10 cellular contexts compared by ENCODE assay signal in genomic region chr1:96559707-96560588, GRCh38.
A peak's percentile ranks its signal among the peaks of the same experiment; 100 is the strongest.
DNase-seq lines count a peak whose midpoint lies in the region; ATAC-seq and TF ChIP-seq lines count a peak whose summit lies in the region.
"Had no signal": no experiment of that assay in that cellular context is flagged by ENCODE, and none has a peak within 500 bp of the region (broad histone marks: within the 10 kb centered on the region; RNA-seq: fewer than 3 reads in every experiment).

No MANE protein-coding gene starts in this region.

- H3K27me3 ChIP-seq in IMR-90 (ENCODE audit: control insufficient read depth, insufficient read depth, low read length) (no peaks in the 10 kb centered on the region), BE2C (no peaks in the 10 kb centered on the region)
- no peaks in the 10 kb centered on the region for H3K27me3 ChIP-seq in CD8-positive, alpha-beta T cell (ENCODE audit: insufficient read depth, low read length)

- H2AK5ac ChIP-seq in IMR-90 (ENCODE audit: low read depth, low read length), result no peak overlapping the region

- H3K9me1 ChIP-seq in IMR-90 (ENCODE audit: insufficient read depth, low read length), result no peaks in the 10 kb centered on the region

- dilution Hi-C loops in IMR-90 (cut with HindIII; ENCODE audit: low sequenced_read_pairs, unreplicated experiment), result no loop called here

- no peak overlapping the region; the same call in 1 of the 2 replicates for H3K56ac ChIP-seq in IMR-90 (ENCODE audit: extremely low read depth, insufficient read depth, low read length)

- DNase-seq in AG04449 (ENCODE audit: low read depth, low spot score), result peak; percentile 90
- DNase-seq in IMR-90, result peak; percentile 99
- peak; percentile 83 for DNase-seq in MCF 10A (ENCODE audit: unreplicated experiment)
- DNase-seq in left kidney (ENCODE audit: low read depth, low spot score), result peak; percentile 59
- no peak for DNase-seq in SW 1271 (lab: John Stamatoyannopoulos, UW)
- DNase-seq in CD8-positive, alpha-beta T cell, result no peak
- no peak for DNase-seq in BE2C
- DNase-seq: foreskin melanocyte had no signal

- WGBS in IMR-90 (ENCODE audit: extremely low coverage in 2 of 2, insufficient read length in 1 of 2), 2 experiments, result 4% methylated on average over 3 of the region's 4 CpGs; no CpG with 5 or more reads in 1 of the 2 experiments

- no peak overlapping the region for H3K23ac ChIP-seq in IMR-90 (ENCODE audit: low read depth, low read length)

- H3K36me3 ChIP-seq in IMR-90 (ENCODE audit: control insufficient read depth, insufficient read depth, low read length), result no peaks in the 10 kb centered on the region
- no peaks in the 10 kb centered on the region for H3K36me3 ChIP-seq in CD8-positive, alpha-beta T cell (ENCODE audit: insufficient read depth, low read length)
- H3K36me3 ChIP-seq in BE2C, result no peaks in the 10 kb centered on the region

- no peak overlapping the region for H4K5ac ChIP-seq in IMR-90 (ENCODE audit: low read depth, low read length)

- H3K27me3 Mint-ChIP-seq in MCF 10A (ENCODE audit: insufficient read depth, unreplicated experiment), result no peaks in the 10 kb centered on the region
- H3K27me3 Mint-ChIP-seq in CD8-positive, alpha-beta T cell (ENCODE audit: low read depth), result peaks cover 7% of the 10 kb centered on the region

- intact Hi-C loops in IMR-90 (cut with micrococcal nuclease) (loop anchor here (10.0 kb wide), 1 partner anchor 165 kb away; the partner anchor contains the start of gene PTBP2), MCF 10A (cut with micrococcal nuclease) (loop anchor here (1.0 to 10.0 kb wide), 4 partner anchors 144 to 325 kb away; no protein-coding TSS in a partner anchor)
- intact Hi-C loops in CD8-positive, alpha-beta T cell (cut with DNase I, micrococcal nuclease), result no loop called here

- no peak overlapping the region for H4K91ac ChIP-seq in IMR-90 (ENCODE audit: insufficient read depth, low read depth, low read length)

- H3K27ac Mint-ChIP-seq in MCF 10A (ENCODE audit: low read depth, unreplicated experiment), result peak overlapping the region; percentile 92
- no peak overlapping the region for H3K27ac Mint-ChIP-seq in CD8-positive, alpha-beta T cell

- H2BK20ac ChIP-seq in IMR-90 (ENCODE audit: low read depth, low read length), result peak overlapping the region; percentile 88

- peak overlapping the region; percentile 71; the same call in 1 of the 2 replicates for H3K18ac ChIP-seq in IMR-90 (ENCODE audit: low read depth, low read length)

- no peaks in the 10 kb centered on the region for H3K79me1 ChIP-seq in IMR-90 (ENCODE audit: low read depth in 1 of 2, low read length in 2 of 2)

- peak overlapping the region; percentile 87 for H2BK5ac ChIP-seq in IMR-90 (ENCODE audit: low read depth, low read length, poor library complexity, severe bottlenecking)

- TF ChIP-seq POLR2A in IMR-90 (IDR thresholded peaks at IDR 0.05; ENCODE audit: low read depth, low read length), result no peak

- CTCF ChIA-PET in AG04449 (lab: Yijun Ruan, JAX), result no interaction called here
- CTCF ChIA-PET in IMR-90 (lab: Yijun Ruan, JAX), result interaction anchor here (0.7 to 0.9 kb wide), 3 partner anchors 38 to 491 kb away, joined by 3 to 5 read pairs (median 3); no protein-coding TSS in a partner anchor
- CTCF ChIA-PET in MCF 10A (lab: Yijun Ruan, JAX), result interaction anchor here (0.6 to 1.1 kb wide), 2 partner anchors 264 to 1270 kb away, joined by 3 read pairs; no protein-coding TSS in a partner anchor
- CTCF ChIA-PET in CD8-positive, alpha-beta T cell (lab: Charles Lee), result no interaction called here

- in situ Hi-C loops in IMR-90 (cut with MboI; ENCODE audit: low sequenced_read_pairs), result loop anchor here (10.0 kb wide), 1 partner anchor 1485 kb away; no protein-coding TSS in a partner anchor

- peak overlapping the region; percentile 51 for H3K4me3 Mint-ChIP-seq in MCF 10A (ENCODE audit: unreplicated experiment)
- H3K4me3 Mint-ChIP-seq in CD8-positive, alpha-beta T cell, result no peak overlapping the region

- H3K4me1 ChIP-seq in IMR-90 (ENCODE audit: control insufficient read depth, insufficient read depth, low read length) (peaks cover 3% of the 10 kb centered on the region; the same call in 1 of the 2 replicates), BE2C (no peaks in the 10 kb centered on the region)
- H3K4me1 ChIP-seq in CD8-positive, alpha-beta T cell (ENCODE audit: insufficient read depth, low read length), result no peaks in the 10 kb centered on the region

- no peaks in the 10 kb centered on the region; the same call in 1 of the 2 replicates for H3K9me3 ChIP-seq in IMR-90 (ENCODE audit: control insufficient read depth, insufficient read depth, low read length)
- H3K9me3 ChIP-seq in CD8-positive, alpha-beta T cell (ENCODE audit: low read length), result no peaks in the 10 kb centered on the region
- H3K9me3 ChIP-seq in BE2C, result no peaks in the 10 kb centered on the region

- no peaks in the 10 kb centered on the region for H3K9me3 Mint-ChIP-seq in MCF 10A (ENCODE audit: unreplicated experiment)
- H3K9me3 Mint-ChIP-seq in CD8-positive, alpha-beta T cell, result peaks cover 4% of the 10 kb centered on the region

- no peaks in the 10 kb centered on the region for H4K20me1 ChIP-seq in IMR-90 (ENCODE audit: insufficient read depth, low read length)

- H3K4me1 Mint-ChIP-seq in MCF 10A (ENCODE audit: insufficient read depth, unreplicated experiment), result peaks cover 17% of the 10 kb centered on the region
- H3K4me1 Mint-ChIP-seq in CD8-positive, alpha-beta T cell (ENCODE audit: low read depth), result no peaks in the 10 kb centered on the region

- H3K4me2 ChIP-seq in IMR-90 (ENCODE audit: low read depth, low read length), result peak overlapping the region; percentile 63

- peak overlapping the region; percentile 77 for H3K27ac ChIP-seq in IMR-90 (ENCODE audit: insufficient read depth, low read length)
- no peak overlapping the region for H3K27ac ChIP-seq in CD8-positive, alpha-beta T cell (ENCODE audit: low read depth, low read length)
- H3K27ac ChIP-seq: C4-2B had no signal

- H2BK120ac ChIP-seq in IMR-90 (ENCODE audit: low read depth, low read length), result peak overlapping the region; percentile 70

- H3K4ac ChIP-seq in IMR-90 (ENCODE audit: low read depth, low read length), result peak overlapping the region; percentile 39; the same call in 1 of the 2 replicates

- H2AFZ ChIP-seq in IMR-90 (replicated peaks; ENCODE audit: low read length, poor library complexity), result no peak overlapping the region

- 0 out of 2 replicates have a peak, but pooled peaks have one; percentile 1 for TF ChIP-seq RAD21 in IMR-90 (IDR thresholded peaks at IDR 0.05; ENCODE audit: low read length)

- peak overlapping the region in 1 of 2 experiments; percentile 13; a peak in 1 of 4 replicates for H4K8ac ChIP-seq in IMR-90 (ENCODE audit: low read depth in 2 of 2, low read length in 2 of 2)

- no peak overlapping the region for H3K14ac ChIP-seq in IMR-90 (replicated peaks; ENCODE audit: low read depth, low read length)

- no peak overlapping the region for H3K9ac ChIP-seq in IMR-90 (ENCODE audit: low read depth, low read length)

- BruUV-seq in IMR-90 (replicated peaks; lab: Mats Ljungman, UMichigan) (no TSS peak), MCF 10A (replicated peaks; lab: Mats Ljungman, UMichigan) (TSS peak; percentile 62)

- no peak overlapping the region; the same call in 2 of the 3 replicates for H2BK15ac ChIP-seq in IMR-90 (ENCODE audit: low read depth, low read length)

- peaks cover 4% of the 10 kb centered on the region for H3K36me3 Mint-ChIP-seq in MCF 10A (ENCODE audit: insufficient read depth, unreplicated experiment)
- H3K36me3 Mint-ChIP-seq in CD8-positive, alpha-beta T cell, result no peaks in the 10 kb centered on the region

- ATAC-seq in IMR-90 (ENCODE audit: low read depth) (peak; percentile 92), HG02970 (IDR thresholded peaks at IDR 0.05; ENCODE audit: low FRiP score, unreplicated experiment) (no peak)
- ATAC-seq in CD8-positive, alpha-beta T cell, result no peak

- no peak for TF ChIP-seq CTCF in AG04449 (IDR thresholded peaks at IDR 0.05; ENCODE audit: insufficient read depth, low read length, missing control alignments)
- no peak for TF ChIP-seq CTCF in IMR-90 (conservative IDR thresholded peaks at IDR 0.05; ENCODE audit: low read depth, low read length)
- TF ChIP-seq CTCF in MCF 10A (IDR thresholded peaks at IDR 0.05; ENCODE audit: unreplicated experiment), result no peak
- TF ChIP-seq CTCF in CD8-positive, alpha-beta T cell (IDR thresholded peaks at IDR 0.05), result no peak
- TF ChIP-seq CTCF in BE2C (IDR thresholded peaks at IDR 0.05; ENCODE audit: low read depth, low read length), result no peak

- no peak overlapping the region; the same call in 1 of the 2 replicates for H3K4me3 ChIP-seq in AG04449 (ENCODE audit: low read depth, low read length)
- no peak overlapping the region for H3K4me3 ChIP-seq in IMR-90 (ENCODE audit: insufficient read depth, low read depth, low read length)
- H3K4me3 ChIP-seq in CD8-positive, alpha-beta T cell (ENCODE audit: low read depth, low read length), result no peak overlapping the region
- no peak overlapping the region for H3K4me3 ChIP-seq in BE2C (ENCODE audit: low read depth, low read length)

- no peak overlapping the region for H2AK9ac ChIP-seq in IMR-90 (replicated peaks; ENCODE audit: low read depth, low read length, poor library complexity)

- POLR2A ChIA-PET in AG04449 (lab: Yijun Ruan, JAX) (interaction anchor here (1.3 kb wide), 2 partner anchors 21 to 197 kb away, joined by 4 to 5 read pairs; no protein-coding TSS in a partner anchor), IMR-90 (lab: Charles Lee; ENCODE audit: unreplicated experiment) (no interaction called here), MCF 10A (lab: Yijun Ruan, JAX) (interaction anchor here (0.6 to 1.7 kb wide), 7 partner anchors 9 to 802 kb away, joined by 3 to 5 read pairs (median 3); no protein-coding TSS in a partner anchor)
- POLR2A ChIA-PET in CD8-positive, alpha-beta T cell (lab: Charles Lee), result no interaction called here

TF ChIP-seq in IMR-90, 13 proteins besides CTCF, POLR2A, EP300 and RAD21 (continues in another document):
- TF ChIP-seq FOS (IDR thresholded peaks at IDR 0.05; ENCODE audit: low read depth, low read length) (peak; percentile 64), MAFK (IDR thresholded peaks at IDR 0.05; ENCODE audit: low read depth, low read length) (peak; percentile 65), MXI1 (IDR thresholded peaks at IDR 0.05; ENCODE audit: borderline replicate concordance, low read depth, low read length) (no peak), CEBPB (IDR thresholded peaks at IDR 0.05; ENCODE audit: low read depth, low read length) (peak; percentile 98), NFE2L2 (IDR thresholded peaks at IDR 0.05; ENCODE audit: low read depth, low read length) (peak; percentile 59; the same call in 1 of the 2 replicates)
- TF ChIP-seq, protein P1, sequence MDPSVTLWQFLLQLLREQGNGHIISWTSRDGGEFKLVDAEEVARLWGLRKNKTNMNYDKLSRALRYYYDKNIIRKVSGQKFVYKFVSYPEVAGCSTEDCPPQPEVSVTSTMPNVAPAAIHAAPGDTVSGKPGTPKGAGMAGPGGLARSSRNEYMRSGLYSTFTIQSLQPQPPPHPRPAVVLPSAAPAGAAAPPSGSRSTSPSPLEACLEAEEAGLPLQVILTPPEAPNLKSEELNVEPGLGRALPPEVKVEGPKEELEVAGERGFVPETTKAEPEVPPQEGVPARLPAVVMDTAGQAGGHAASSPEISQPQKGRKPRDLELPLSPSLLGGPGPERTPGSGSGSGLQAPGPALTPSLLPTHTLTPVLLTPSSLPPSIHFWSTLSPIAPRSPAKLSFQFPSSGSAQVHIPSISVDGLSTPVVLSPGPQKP (IDR thresholded peaks at IDR 0.05; ENCODE audit: borderline replicate concordance, low read depth, low read length), result no peak

Comparison
In these comparisons a context has a peak if more than half of its experiments do, and no peak if none do; other contexts are left out.
1. DNase-seq: peak in AG04449 (single experiment), IMR-90 (single experiment), MCF 10A (single experiment) and left kidney (single experiment); none in SW 1271 (0 of 2), CD8-positive, alpha-beta T cell (0 of 7) and BE2C (single experiment).
2. CTCF ChIA-PET loops: an anchor here in IMR-90 (0.7 to 0.9 kb wide) and MCF 10A (0.6 to 1.1 kb wide); none called in AG04449 and CD8-positive, alpha-beta T cell.
3. POLR2A ChIA-PET loops: an anchor here in AG04449 (1.3 kb wide) and MCF 10A (0.6 to 1.7 kb wide); none called in IMR-90 and CD8-positive, alpha-beta T cell.
4. intact Hi-C loops: an anchor here in IMR-90 (10.0 kb wide) and MCF 10A (1.0 to 10.0 kb wide); none called in CD8-positive, alpha-beta T cell.